ENCODE assay signal across 15 cellular contexts in genomic region chr9:113935677-113936380, GRCh38.
"Had no signal": no experiment of that assay in that cellular context is flagged by ENCODE, and none has a peak within 500 bp of the region (broad histone marks: within the 10 kb centered on the region; RNA-seq: fewer than 3 reads in every experiment).

No MANE protein-coding gene starts in this region.

- DNase-seq: activated CD4-positive, alpha-beta T cell treated with anti-CD3 and anti-CD28 coated beads, Interleukin-2, amount 10 ng/mL, durations not matched to agents 7 days and 5 days; activated naive CD4-positive, alpha-beta T cell; anterior cingulate cortex; cortex of kidney; effector CD4-positive, alpha-beta T cell; immature natural killer cell; naive B cell; SJCRH30; stimulated activated naive CD4-positive, alpha-beta T cell treated with Interleukin-2 at 50 U/mL for 16 hours; substantia nigra; uterus had no signal

- ATAC-seq: activated CD8-positive, alpha-beta T cell treated with anti-CD3 and anti-CD28 coated beads, Interleukin-2, amount 10 ng/mL, durations not matched to agents 7 days and 5 days had no signal

- H3K4me1 Mint-ChIP-seq: activated CD4-positive, alpha-beta T cell treated with anti-CD3 and anti-CD28 coated beads, Interleukin-2, amount 10 ng/mL, durations not matched to agents 7 days and 5 days; central memory CD8-positive, alpha-beta T cell had no signal

- H3K4me3 ChIP-seq: SJCRH30, tibial artery, uterus had no signal

- H3K9me3 ChIP-seq: tibial artery, uterus had no signal

- H3K27me3 ChIP-seq: SJCRH30, tibial artery, uterus had no signal

- H3K27ac ChIP-seq: SJCRH30, uterus had no signal

- H3K4me3 Mint-ChIP-seq: activated CD4-positive, alpha-beta T cell treated with anti-CD3 and anti-CD28 coated beads, Interleukin-2, amount 10 ng/mL, durations not matched to agents 7 days and 5 days; activated CD8-positive, alpha-beta T cell treated with anti-CD3 and anti-CD28 coated beads, Interleukin-2, amount 10 ng/mL, durations not matched to agents 7 days and 5 days; central memory CD8-positive, alpha-beta T cell; immature natural killer cell; naive B cell; T-helper 1 cell treated with Interleukin-12 subunit alpha and Interleukin-12 subunit beta and Interleukin-4 antibody, amounts not matched to agents 30 μg/mL and 1 μg/mL, for 36 hours had no signal

- H3K27me3 Mint-ChIP-seq: naive B cell had no signal

- H3K4me1 ChIP-seq: SJCRH30, uterus had no signal

- H3K36me3 ChIP-seq: SJCRH30, tibial artery, uterus had no signal

- H3K27ac Mint-ChIP-seq: activated CD4-positive, alpha-beta T cell treated with anti-CD3 and anti-CD28 coated beads, Interleukin-2, amount 10 ng/mL, durations not matched to agents 7 days and 5 days; activated CD8-positive, alpha-beta T cell treated with anti-CD3 and anti-CD28 coated beads, Interleukin-2, amount 10 ng/mL, durations not matched to agents 7 days and 5 days; immature natural killer cell; T-helper 1 cell treated with Interleukin-12 subunit alpha and Interleukin-12 subunit beta and Interleukin-4 antibody, amounts not matched to agents 30 μg/mL and 1 μg/mL, for 36 hours had no signal

- H3K9me3 Mint-ChIP-seq: activated CD4-positive, alpha-beta T cell treated with anti-CD3 and anti-CD28 coated beads, Interleukin-2, amount 10 ng/mL, durations not matched to agents 7 days and 5 days; central memory CD8-positive, alpha-beta T cell; T-helper 1 cell treated with Interleukin-12 subunit alpha and Interleukin-12 subunit beta and Interleukin-4 antibody, amounts not matched to agents 30 μg/mL and 1 μg/mL, for 36 hours had no signal
